ENCODE assay signal across 38 cellular contexts in genomic region chr16:48909231-48909630, GRCh38.
"Had no signal": no experiment of that assay in that cellular context is flagged by ENCODE, and none has a peak within 500 bp of the region (broad histone marks: within the 10 kb centered on the region; RNA-seq: fewer than 3 reads in every experiment).

No MANE protein-coding gene starts in this region.

- H3K9me3 Mint-ChIP-seq: activated CD4-positive, alpha-beta T cell treated with anti-CD3 and anti-CD28 coated beads, Interleukin-2, amount 10 ng/mL, durations not matched to agents 7 days and 5 days; activated naive CD4-positive, alpha-beta T cell treated with anti-CD3 and anti-CD28 coated beads, Interleukin-2, amount 10 ng/mL, durations not matched to agents 7 days and 5 days; activated naive CD4-positive, alpha-beta T cell treated with anti-CD3 and anti-CD28 coated beads, Interleukin-2, amount 50 U/mL, for 24 hours; activated naive CD8-positive, alpha-beta T cell treated with anti-CD3 and anti-CD28 coated beads, Interleukin-2, amount 10 ng/mL, durations not matched to agents 7 days and 5 days; activated T-cell treated with anti-CD3 and anti-CD28 coated beads, Interleukin-2, amount 50 U/mL, for 24 hours; activated T-helper 2 cell treated with anti-CD3 and anti-CD28 coated beads, Interferon-gamma antibody, Interleukin-2, Interleukin-4, amounts not matched to agents 10 μg/mL and 5 μg/mL and 100 μg/mL, durations not matched to agents 14 hours and 24 hours and 36 hours; T-helper 2 cell treated with Interferon-gamma antibody and Interleukin-4, amounts not matched to agents 5 μg/mL and 100 μg/mL, for 36 hours; WTC11 had no signal

- ATAC-seq: activated CD4-positive, alpha-beta T cell treated with anti-CD3 and anti-CD28 coated beads for 36 hours; activated CD4-positive, CD25-positive, alpha-beta regulatory T cell treated with anti-CD3 and anti-CD28 coated beads, Interleukin-2, amount 50 U/mL, for 24 hours; activated CD8-positive, alpha-beta memory T cell treated with anti-CD3 and anti-CD28 coated beads, Interleukin-2, amount 10 ng/mL, durations not matched to agents 7 days and 5 days; activated CD8-positive, alpha-beta T cell treated with anti-CD3 and anti-CD28 coated beads, Interleukin-2, amount 10 ng/mL, durations not matched to agents 7 days and 5 days; activated naive CD8-positive, alpha-beta T cell treated with anti-CD3 and anti-CD28 coated beads, Interleukin-2, amount 50 U/mL, for 24 hours; body of pancreas; T-cell; WTC11 had no signal

- FAIRE-seq: astrocyte, TTC549 had no signal

- H3K9me3 ChIP-seq: body of pancreas, breast epithelium had no signal

- H3K27ac ChIP-seq: body of pancreas, brain microvascular endothelial cell, breast epithelium, VCaP had no signal

- H3K4me1 ChIP-seq: body of pancreas, breast epithelium had no signal

- H3K36me3 ChIP-seq: brain microvascular endothelial cell, breast epithelium had no signal

- H3K27me3 ChIP-seq: body of pancreas, brain microvascular endothelial cell had no signal

- H3K4me1 Mint-ChIP-seq: activated CD4-positive, alpha-beta memory T cell treated with anti-CD3 and anti-CD28 coated beads, Interleukin-2, amount 10 ng/mL, durations not matched to agents 7 days and 5 days; activated CD4-positive, alpha-beta T cell treated with anti-CD3 and anti-CD28 coated beads for 36 hours; activated CD4-positive, alpha-beta T cell treated with anti-CD3 and anti-CD28 coated beads, Interleukin-2, amount 10 ng/mL, durations not matched to agents 7 days and 5 days; activated CD8-positive, alpha-beta memory T cell treated with anti-CD3 and anti-CD28 coated beads, Interleukin-2, amount 10 ng/mL, durations not matched to agents 7 days and 5 days; activated naive CD4-positive, alpha-beta T cell treated with anti-CD3 and anti-CD28 coated beads, Interleukin-2, amount 10 ng/mL, durations not matched to agents 7 days and 5 days; activated naive CD4-positive, alpha-beta T cell treated with anti-CD3 and anti-CD28 coated beads, Interleukin-2, amount 50 U/mL, for 24 hours; activated naive CD8-positive, alpha-beta T cell treated with anti-CD3 and anti-CD28 coated beads, Interleukin-2, amount 10 ng/mL, durations not matched to agents 7 days and 5 days; activated naive CD8-positive, alpha-beta T cell treated with anti-CD3 and anti-CD28 coated beads, Interleukin-2, amount 50 U/mL, for 24 hours; T-cell had no signal

- H3K36me3 Mint-ChIP-seq: activated CD8-positive, alpha-beta memory T cell treated with anti-CD3 and anti-CD28 coated beads, Interleukin-2, amount 10 ng/mL, durations not matched to agents 7 days and 5 days; activated naive CD4-positive, alpha-beta T cell treated with anti-CD3 and anti-CD28 coated beads, Interleukin-2, amount 10 ng/mL, durations not matched to agents 7 days and 5 days; activated naive CD4-positive, alpha-beta T cell treated with anti-CD3 and anti-CD28 coated beads, Interleukin-2, amount 50 U/mL, for 24 hours; activated naive CD8-positive, alpha-beta T cell; activated naive CD8-positive, alpha-beta T cell treated with anti-CD3 and anti-CD28 coated beads, Interleukin-2, amount 10 ng/mL, durations not matched to agents 7 days and 5 days; T-cell; WTC11 had no signal

- H3K4me3 ChIP-seq: body of pancreas, breast epithelium had no signal

- H3K4me3 Mint-ChIP-seq: activated CD4-positive, alpha-beta memory T cell treated with anti-CD3 and anti-CD28 coated beads, Interleukin-2, amount 10 ng/mL, durations not matched to agents 7 days and 5 days; activated CD4-positive, alpha-beta T cell treated with anti-CD3 and anti-CD28 coated beads for 36 hours; activated CD4-positive, alpha-beta T cell treated with anti-CD3 and anti-CD28 coated beads, Interleukin-2, amount 10 ng/mL, durations not matched to agents 7 days and 5 days; activated CD8-positive, alpha-beta memory T cell treated with anti-CD3 and anti-CD28 coated beads, Interleukin-2, amount 10 ng/mL, durations not matched to agents 7 days and 5 days; activated CD8-positive, alpha-beta T cell treated with anti-CD3 and anti-CD28 coated beads, Interleukin-2, amount 10 ng/mL, durations not matched to agents 7 days and 5 days; activated naive CD4-positive, alpha-beta T cell treated with anti-CD3 and anti-CD28 coated beads, Interleukin-2, amount 10 ng/mL, durations not matched to agents 7 days and 5 days; activated naive CD4-positive, alpha-beta T cell treated with anti-CD3 and anti-CD28 coated beads, Interleukin-2, amount 50 U/mL, for 24 hours; activated naive CD8-positive, alpha-beta T cell; activated naive CD8-positive, alpha-beta T cell treated with anti-CD3 and anti-CD28 coated beads, Interleukin-2, amount 10 ng/mL, durations not matched to agents 7 days and 5 days; activated naive CD8-positive, alpha-beta T cell treated with anti-CD3 and anti-CD28 coated beads, Interleukin-2, amount 50 U/mL, for 24 hours; activated T-cell treated with anti-CD3 and anti-CD28 coated beads, Interleukin-2, amount 50 U/mL, for 24 hours; T-cell; T-helper 1 cell treated with Interleukin-12 subunit alpha and Interleukin-12 subunit beta and Interleukin-4 antibody, amounts not matched to agents 30 μg/mL and 1 μg/mL, for 36 hours; T-helper 2 cell treated with Interferon-gamma antibody and Interleukin-4, amounts not matched to agents 5 μg/mL and 100 μg/mL, for 36 hours; WTC11 had no signal

- H3K27ac Mint-ChIP-seq: activated CD4-positive, alpha-beta memory T cell treated with anti-CD3 and anti-CD28 coated beads, Interleukin-2, amount 10 ng/mL, durations not matched to agents 7 days and 5 days; activated CD4-positive, alpha-beta T cell treated with anti-CD3 and anti-CD28 coated beads for 36 hours; activated CD4-positive, alpha-beta T cell treated with anti-CD3 and anti-CD28 coated beads, Interleukin-2, amount 10 ng/mL, durations not matched to agents 7 days and 5 days; activated CD8-positive, alpha-beta memory T cell treated with anti-CD3 and anti-CD28 coated beads, Interleukin-2, amount 10 ng/mL, durations not matched to agents 7 days and 5 days; activated CD8-positive, alpha-beta T cell treated with anti-CD3 and anti-CD28 coated beads, Interleukin-2, amount 10 ng/mL, durations not matched to agents 7 days and 5 days; activated naive CD4-positive, alpha-beta T cell treated with anti-CD3 and anti-CD28 coated beads, Interleukin-2, amount 10 ng/mL, durations not matched to agents 7 days and 5 days; activated naive CD4-positive, alpha-beta T cell treated with anti-CD3 and anti-CD28 coated beads, Interleukin-2, amount 50 U/mL, for 24 hours; activated naive CD8-positive, alpha-beta T cell; activated naive CD8-positive, alpha-beta T cell treated with anti-CD3 and anti-CD28 coated beads, Interleukin-2, amount 10 ng/mL, durations not matched to agents 7 days and 5 days; activated naive CD8-positive, alpha-beta T cell treated with anti-CD3 and anti-CD28 coated beads, Interleukin-2, amount 50 U/mL, for 24 hours; activated T-cell treated with anti-CD3 and anti-CD28 coated beads, Interleukin-2, amount 50 U/mL, for 24 hours; activated T-helper 2 cell treated with anti-CD3 and anti-CD28 coated beads, Interferon-gamma antibody, Interleukin-2, Interleukin-4, amounts not matched to agents 10 μg/mL and 5 μg/mL and 100 μg/mL, durations not matched to agents 14 hours and 24 hours and 36 hours; T-cell; T-helper 1 cell treated with Interleukin-12 subunit alpha and Interleukin-12 subunit beta and Interleukin-4 antibody, amounts not matched to agents 30 μg/mL and 1 μg/mL, for 36 hours; T-helper 2 cell treated with Interferon-gamma antibody and Interleukin-4, amounts not matched to agents 5 μg/mL and 100 μg/mL, for 36 hours; WTC11 had no signal

- DNase-seq: activated CD4-positive, alpha-beta memory T cell treated with anti-CD3 and anti-CD28 coated beads, Interleukin-2, amount 10 ng/mL, durations not matched to agents 7 days and 5 days; activated CD4-positive, alpha-beta T cell treated with anti-CD3 and anti-CD28 coated beads for 1 hour; activated CD4-positive, alpha-beta T cell treated with anti-CD3 and anti-CD28 coated beads for 36 hours; activated CD4-positive, alpha-beta T cell treated with anti-CD3 and anti-CD28 coated beads for 48 hours; activated CD4-positive, alpha-beta T cell treated with anti-CD3 and anti-CD28 coated beads, Interleukin-2, amount 10 ng/mL, durations not matched to agents 7 days and 5 days; activated CD4-positive, alpha-beta T cell treated with anti-CD3 and anti-CD28 coated beads, Interleukin-2, amount 50 U/mL, for 48 hours; activated CD4-positive, CD25-positive, alpha-beta regulatory T cell; activated CD8-positive, alpha-beta memory T cell treated with anti-CD3 and anti-CD28 coated beads for 24 hours; activated CD8-positive, alpha-beta memory T cell treated with anti-CD3 and anti-CD28 coated beads, Interleukin-2, amount 10 ng/mL, durations not matched to agents 7 days and 5 days; activated CD8-positive, alpha-beta memory T cell treated with anti-CD3 and anti-CD28 coated beads, Interleukin-2, amount 50 U/mL, for 48 hours; activated CD8-positive, alpha-beta T cell treated with anti-CD3 and anti-CD28 coated beads, Interleukin-2, amount 10 ng/mL, durations not matched to agents 7 days and 5 days; activated effector memory CD4-positive, alpha-beta T cell treated with Interleukin-2 at 50 U/mL for 16 hours; activated gamma-delta T cell; activated naive CD4-positive, alpha-beta T cell treated with anti-CD3 and anti-CD28 coated beads, Interleukin-2, amount 10 ng/mL, durations not matched to agents 7 days and 5 days; activated naive CD4-positive, alpha-beta T cell treated with Interleukin-2 at 50 U/mL for 16 hours; activated naive CD8-positive, alpha-beta T cell treated with anti-CD3 and anti-CD28 coated beads, Interleukin-2, amount 10 ng/mL, durations not matched to agents 7 days and 5 days; activated naive CD8-positive, alpha-beta T cell treated with anti-CD3 and anti-CD28 coated beads, Interleukin-2, amount 50 U/mL, for 24 hours; activated T-cell treated with anti-CD3 and anti-CD28 coated beads, Interleukin-2, amount 50 U/mL, for 24 hours; activated T-cell treated with anti-CD3 and anti-CD28 coated beads, Interleukin-2, amount 50 U/mL, for 48 hours; amniotic stem cell; aorta; brain microvascular endothelial cell; central memory CD4-positive, alpha-beta T cell; T-cell; T-helper 2 cell; T-helper 9 cell had no signal

- H3K27me3 Mint-ChIP-seq: activated CD4-positive, alpha-beta memory T cell treated with anti-CD3 and anti-CD28 coated beads, Interleukin-2, amount 10 ng/mL, durations not matched to agents 7 days and 5 days; activated CD4-positive, alpha-beta T cell treated with anti-CD3 and anti-CD28 coated beads, Interleukin-2, amount 10 ng/mL, durations not matched to agents 7 days and 5 days; activated CD8-positive, alpha-beta memory T cell treated with anti-CD3 and anti-CD28 coated beads, Interleukin-2, amount 10 ng/mL, durations not matched to agents 7 days and 5 days; activated naive CD4-positive, alpha-beta T cell treated with anti-CD3 and anti-CD28 coated beads, Interleukin-2, amount 10 ng/mL, durations not matched to agents 7 days and 5 days; activated naive CD8-positive, alpha-beta T cell treated with anti-CD3 and anti-CD28 coated beads, Interleukin-2, amount 10 ng/mL, durations not matched to agents 7 days and 5 days; activated T-cell treated with anti-CD3 and anti-CD28 coated beads, Interleukin-2, amount 50 U/mL, for 24 hours; T-cell had no signal
